ENCODE assay signal across 28 cellular contexts in genomic region chr11:17767301-17767885, GRCh38. TPM values are rescaled to one million over a fixed set of nuclear protein-coding genes. Genes with fewer than 3 reads are reported as not detected.
A peak's percentile ranks its signal among the peaks of the same experiment; 100 is the strongest.
DNase-seq lines count a peak whose midpoint lies in the region; ATAC-seq, FAIRE-seq and TF ChIP-seq lines count a peak whose summit lies in the region.
"Had no signal": no experiment of that assay in that cellular context is flagged by ENCODE, and none has a peak within 500 bp of the region (broad histone marks: within the 10 kb centered on the region; RNA-seq: fewer than 3 reads in every experiment).

No MANE protein-coding gene starts in this region.

- peak overlapping the region in 7 of 11 experiments; percentile 7 to 57 (median 31); a peak in 9 of 22 replicates for H3K9ac ChIP-seq in BLaER1 treated with 17β-estradiol and CSF1 and Interleukin-3, amounts not matched to agents 10 nM and 100 nM
- H3K9ac ChIP-seq in HepG2 (ENCODE audit: insufficient read depth, low read depth, low read length): no peak overlapping the region

- no peaks in the 10 kb centered on the region for H3K79me2 ChIP-seq in HepG2 (ENCODE audit: insufficient read depth, low read length)
- H3K79me2 ChIP-seq: hepatocyte had no signal

- H4K20me1 ChIP-seq in BLaER1 treated with 17β-estradiol and CSF1 and Interleukin-3, amounts not matched to agents 10 nM and 100 nM: no peaks in the 10 kb centered on the region
- no peaks in the 10 kb centered on the region for H4K20me1 ChIP-seq in HepG2 (ENCODE audit: insufficient read depth, low read length)

- TF ChIP-seq EP300 in HepG2 (IDR thresholded peaks at IDR 0.05; ENCODE audit: low read depth in 2 of 2, low read length in 2 of 2) (no peak), HepG2 (CRISPR knock-in tag; IDR thresholded peaks at IDR 0.05; ENCODE audit: borderline replicate concordance) (no peak)

- H3K27me3 ChIP-seq in A673 (replicated peaks; ENCODE audit: insufficient read depth, low read depth, low read length, poor library complexity) (no peaks in the 10 kb centered on the region), HepG2 (ENCODE audit: control insufficient read depth in 1 of 2, insufficient read depth in 2 of 2, low read length in 2 of 2) (peaks cover 0 to 4% of the 10 kb centered on the region in 2 experiments; a peak in 2 of 5 replicates), testis (no peaks in the 10 kb centered on the region)
- H3K27me3 ChIP-seq in BLaER1 treated with 17β-estradiol and CSF1 and Interleukin-3, amounts not matched to agents 10 nM and 100 nM: no peaks in the 10 kb centered on the region
- H3K27me3 ChIP-seq: hepatocyte had no signal

- peak; percentile 53 for DNase-seq in A673 (ENCODE audit: low spot score)
- DNase-seq in NCI-H69 (lab: John Stamatoyannopoulos, UW): peak; percentile 72
- no peak for DNase-seq in HepG2 (ENCODE audit: low spot score)
- no peak for DNase-seq in testis
- DNase-seq in osteocyte (ENCODE audit: extremely low spot score, unreplicated experiment): no peak
- DNase-seq: activated CD4-positive, alpha-beta T cell treated with anti-CD3 and anti-CD28 coated beads for 4 hours; CD8-positive, alpha-beta T cell; DMS79; foreskin fibroblast; immature natural killer cell; left ventricle myocardium inferior; NCI-H1048; NCI-H748 treated with DMSO at 0.1 percent for 48 hours; PC-9; sigmoid colon; T-helper 1 cell had no signal

- BruUV-seq in A673 (replicated peaks; lab: Mats Ljungman, UMichigan) (no TSS peak), HepG2 (replicated peaks; lab: Mats Ljungman, UMichigan) (no TSS peak)

- peak overlapping the region; percentile 3 to 79 (median 63); a peak in 17 of 22 replicates for H3K4me2 ChIP-seq in BLaER1 treated with 17β-estradiol and CSF1 and Interleukin-3, amounts not matched to agents 10 nM and 100 nM
- H3K4me2 ChIP-seq in HepG2 (ENCODE audit: low read depth, low read length): no peak overlapping the region
- H3K4me2 ChIP-seq: hepatocyte, PC-9 had no signal

- H3K27ac Mint-ChIP-seq in osteocyte (ENCODE audit: unreplicated experiment): no peak overlapping the region
- H3K27ac Mint-ChIP-seq: activated naive CD8-positive, alpha-beta T cell; CD8-positive, alpha-beta T cell; immature natural killer cell; mesothelial cell of epicardium; natural killer cell treated with Interleukin-12 subunit alpha and Interleukin-12 subunit beta and Interleukin-15 and Interleukin-18, amount 100 ng/mL, for 72 hours had no signal

- in situ Hi-C loops in HepG2 (cut with HindIII; ENCODE audit: extremely low pct_ligation_motif_present, low pct_unique_long_range_greater_than_20kb): no loop called here

- no peak overlapping the region for H3K4me3 Mint-ChIP-seq in osteocyte (ENCODE audit: unreplicated experiment)
- H3K4me3 Mint-ChIP-seq: activated naive CD8-positive, alpha-beta T cell; CD8-positive, alpha-beta T cell; immature natural killer cell; mesothelial cell of epicardium; natural killer cell treated with Interleukin-12 subunit alpha and Interleukin-12 subunit beta and Interleukin-15 and Interleukin-18, amount 100 ng/mL, for 72 hours had no signal

- H3K9me3 ChIP-seq in A673 (ENCODE audit: low read depth, low read length, poor library complexity, severe bottlenecking) (no peaks in the 10 kb centered on the region), HepG2 (ENCODE audit: low read length) (no peaks in the 10 kb centered on the region), testis (no peaks in the 10 kb centered on the region)
- no peaks in the 10 kb centered on the region for H3K9me3 ChIP-seq in BLaER1 treated with 17β-estradiol and CSF1 and Interleukin-3, amounts not matched to agents 10 nM and 100 nM (replicated peaks in 1 of 11)
- H3K9me3 ChIP-seq: left ventricle myocardium inferior, sigmoid colon had no signal

- no peak for TF ChIP-seq CTCF in A673 (conservative IDR thresholded peaks at IDR 0.05; ENCODE audit: low read depth, low read length)
- TF ChIP-seq CTCF in HepG2 (CRISPR knock-in tag; IDR thresholded peaks at IDR 0.05): no peak
- TF ChIP-seq CTCF in testis (IDR thresholded peaks at IDR 0.05): no peak
- TF ChIP-seq CTCF in osteocyte (IDR thresholded peaks at IDR 0.05): no peak

- no peak for TF ChIP-seq RAD21 in HepG2 (CRISPR knock-in tag; IDR thresholded peaks at IDR 0.05)

- no peak for TF ChIP-seq POLR2A in HepG2 (IDR thresholded peaks at IDR 0.05; ENCODE audit: insufficient read depth in 1 of 2, low read depth in 2 of 2, low read length in 2 of 2)
- TF ChIP-seq POLR2A in testis (IDR thresholded peaks at IDR 0.05): no peak

- ATAC-seq in HepG2: no peak
- no peak for ATAC-seq in HG02870 (IDR thresholded peaks at IDR 0.05; ENCODE audit: unreplicated experiment)
- ATAC-seq: CD8-positive, alpha-beta T cell; GM12878; natural killer cell treated with Interleukin-12 subunit alpha and Interleukin-12 subunit beta and Interleukin-15 and Interleukin-18, amount 100 ng/mL, for 72 hours had no signal

- H3K36me3 ChIP-seq in A673 (ENCODE audit: insufficient read depth, low read length, poor library complexity, severe bottlenecking) (no peaks in the 10 kb centered on the region), HepG2 (replicated peaks in 1 of 2; ENCODE audit: control insufficient read depth in 1 of 2, insufficient read depth in 2 of 2, low read length in 2 of 2) (no peaks in the 10 kb centered on the region), testis (ENCODE audit: low read depth, missing control alignments) (no peaks in the 10 kb centered on the region)
- no peaks in the 10 kb centered on the region for H3K36me3 ChIP-seq in BLaER1 treated with 17β-estradiol and CSF1 and Interleukin-3, amounts not matched to agents 10 nM and 100 nM
- H3K36me3 ChIP-seq: left ventricle myocardium inferior, sigmoid colon had no signal

- WGBS in HepG2 (ENCODE audit: low lambda C conversion rate): 62% methylated on average over 6 of the region's 7 CpGs
- WGBS in testis, 2 donors: 78 to 82% methylated on average over 7 of the region's 7 CpGs

- FAIRE-seq in HepG2 (lab: Jason Lieb, UNC): no peak
- FAIRE-seq: astrocyte, GM12878, TTC549 had no signal

- H3K36me3 Mint-ChIP-seq in osteocyte (ENCODE audit: unreplicated experiment): no peaks in the 10 kb centered on the region
- H3K36me3 Mint-ChIP-seq: activated naive CD8-positive, alpha-beta T cell; CD8-positive, alpha-beta T cell; immature natural killer cell; mesothelial cell of epicardium; natural killer cell treated with Interleukin-12 subunit alpha and Interleukin-12 subunit beta and Interleukin-15 and Interleukin-18, amount 100 ng/mL, for 72 hours had no signal

- no peaks in the 10 kb centered on the region for H3K27me3 Mint-ChIP-seq in osteocyte (ENCODE audit: unreplicated experiment)
- H3K27me3 Mint-ChIP-seq: activated naive CD8-positive, alpha-beta T cell; natural killer cell treated with Interleukin-12 subunit alpha and Interleukin-12 subunit beta and Interleukin-15 and Interleukin-18, amount 100 ng/mL, for 72 hours had no signal

- no peaks in the 10 kb centered on the region for H3K9me3 Mint-ChIP-seq in osteocyte (ENCODE audit: unreplicated experiment)
- H3K9me3 Mint-ChIP-seq: CD8-positive, alpha-beta T cell; immature natural killer cell; mesothelial cell of epicardium; natural killer cell treated with Interleukin-12 subunit alpha and Interleukin-12 subunit beta and Interleukin-15 and Interleukin-18, amount 100 ng/mL, for 72 hours had no signal

- CTCF ChIA-PET in A673 (lab: Charles Lee) (interaction anchor here (1.0 to 1.1 kb wide), 2 partner anchors 206 to 210 kb away, joined by 4 to 7 read pairs; no protein-coding TSS in a partner anchor), HepG2 (lab: Yijun Ruan, JAX; ENCODE audit: low intra/inter-chr PET ratio, low total read pairs) (no interaction called here)

- intact Hi-C loops in A673 (cut with micrococcal nuclease; ENCODE audit: unreplicated experiment): loop anchor here (5.0 kb wide), 1 partner anchor 75 kb away; no protein-coding TSS in a partner anchor
- intact Hi-C loops in HepG2 (cut with micrococcal nuclease; ENCODE audit: unreplicated experiment): loop anchor here (10.0 kb wide), 1 partner anchor 337 kb away; the partner anchor contains the start of gene SAAL1
- intact Hi-C loops in testis (cut with DNase I; ENCODE audit: low total_unique reads): no loop called here

- H3K27ac ChIP-seq in A673 (ENCODE audit: low read depth, low read length, poor library complexity, severe bottlenecking): no peak overlapping the region
- H3K27ac ChIP-seq in BLaER1 treated with 17β-estradiol and CSF1 and Interleukin-3, amounts not matched to agents 10 nM and 100 nM: peak overlapping the region in 6 of 11 experiments; percentile 25 to 48 (median 30); a peak in 8 of 22 replicates
- H3K27ac ChIP-seq in HepG2 (ENCODE audit: extremely low read length, insufficient read depth, low read length): no peak overlapping the region
- no peak overlapping the region for H3K27ac ChIP-seq in testis
- H3K27ac ChIP-seq: hepatocyte, left ventricle myocardium inferior, PC-9, sigmoid colon had no signal

- H3K4me3 ChIP-seq in A673 (ENCODE audit: low read depth, low read length, poor library complexity, severe bottlenecking): no peak overlapping the region
- H3K4me3 ChIP-seq in BLaER1 treated with 17β-estradiol and CSF1 and Interleukin-3, amounts not matched to agents 10 nM and 100 nM: no peak overlapping the region
- H3K4me3 ChIP-seq in HepG2 (replicated peaks in 1 of 3; ENCODE audit: insufficient read depth in 1 of 3, low read depth in 2 of 3, low read length in 3 of 3): no peak overlapping the region
- no peak overlapping the region for H3K4me3 ChIP-seq in testis
- H3K4me3 ChIP-seq: GM12878, hepatocyte, left ventricle myocardium inferior, PC-9, sigmoid colon had no signal

- no peak overlapping the region for H2AFZ ChIP-seq in HepG2 (ENCODE audit: low read length)
- H2AFZ ChIP-seq: hepatocyte, PC-9 had no signal

- no peaks in the 10 kb centered on the region for H3K4me1 Mint-ChIP-seq in osteocyte (ENCODE audit: unreplicated experiment)
- H3K4me1 Mint-ChIP-seq: immature natural killer cell, mesothelial cell of epicardium had no signal

- POLR2A ChIA-PET in A673 (lab: Charles Lee; ENCODE audit: low non-redundant PET) (no interaction called here), HepG2 (lab: Yijun Ruan, JAX) (no interaction called here)

- H3K4me1 ChIP-seq in A673 (ENCODE audit: insufficient read depth, low read length, poor library complexity, severe bottlenecking): no peaks in the 10 kb centered on the region
- peaks cover 0 to 49% (median 27%) of the 10 kb centered on the region in 10 experiments; a peak in 18 of 20 replicates for H3K4me1 ChIP-seq in BLaER1 treated with 17β-estradiol and CSF1 and Interleukin-3, amounts not matched to agents 10 nM and 100 nM
- peaks cover 27% of the 10 kb centered on the region for H3K4me1 ChIP-seq in HepG2 (ENCODE audit: insufficient read depth, low read length)
- H3K4me1 ChIP-seq in testis: no peaks in the 10 kb centered on the region
- H3K4me1 ChIP-seq: left ventricle myocardium inferior, sigmoid colon had no signal

RNA-seq across cellular contexts. Expression of gene KCNC1, which starts 32.8 kb away (rescaled TPM):
- total RNA-seq in A673 (2021) (0.09 and 0.13 TPM in 2 replicates), HepG2 (2016; rRNA removed; fragmentation: Illumina TruSeq; extraction: Trizol) (0.03 and 0.04 TPM in 2 replicates), testis (1 to 10 TPM; 3.3 to 5.8 TPM), osteocyte (not detected in 2 replicates)
- total RNA-seq in HepG2 (2016; cell fraction: cytosol; rRNA removed; fragmentation: Illumina TruSeq; extraction: Trizol; ENCODE audit: low read depth): not detected in 2 replicates
- total RNA-seq in HepG2 (2016; cell fraction: insoluble cytoplasmic fraction; rRNA removed; fragmentation: Illumina TruSeq; extraction: Trizol): 0.04 and 0.06 TPM in 2 replicates
- total RNA-seq in HepG2 (2016; cell fraction: membrane; rRNA removed; fragmentation: Illumina TruSeq; extraction: Trizol): 0.03 and 0.10 TPM in 2 replicates
- total RNA-seq in HepG2 (2016; cell fraction: nucleus; rRNA removed; fragmentation: Illumina TruSeq; extraction: Trizol): 0.34 and 0.38 TPM in 2 replicates
- polyA plus RNA-seq in HepG2 (2011; rRNA removed) (0.01 TPM in 1 of 2 replicates, not detected in the other), testis (ENCODE audit: insufficient read depth, low read depth, low replicate concordance) (5.2 TPM)
- not detected in 2 replicates for polyA plus RNA-seq in HepG2 (2011; cell fraction: cytosol; rRNA removed)
- 0.16 and 0.19 TPM in 2 replicates for polyA plus RNA-seq in HepG2 (2011; cell fraction: nucleus; rRNA removed)
- 0.11 and 0.51 TPM in 2 replicates for polyA plus RNA-seq in HepG2 (2012)
- polyA plus RNA-seq in HepG2 (2016; cell fraction: cytosol; fragmentation: Illumina TruSeq; extraction: Trizol; ENCODE audit: low read depth): 0.02 TPM in 1 of 2 replicates, not detected in the other
- polyA plus RNA-seq in HepG2 (2016; cell fraction: insoluble cytoplasmic fraction; fragmentation: Illumina TruSeq; extraction: Trizol; ENCODE audit: low read depth): 0.07 TPM in 1 of 2 replicates, not detected in the other
- 0.02 TPM in 1 of 2 replicates, not detected in the other for polyA plus RNA-seq in HepG2 (2016; cell fraction: membrane; fragmentation: Illumina TruSeq; extraction: Trizol; ENCODE audit: low read depth)
- polyA plus RNA-seq in HepG2 (2016; cell fraction: nucleus; fragmentation: Illumina TruSeq; extraction: Trizol; ENCODE audit: insufficient read depth, low read depth): 0.36 and 0.99 TPM in 2 replicates
- polyA minus RNA-seq in HepG2 (2011; rRNA and poly(A)+ RNA removed; ENCODE audit: low replicate concordance): not detected in 2 replicates
- not detected in 2 replicates for polyA minus RNA-seq in HepG2 (2011; cell fraction: cytosol; rRNA and poly(A)+ RNA removed)
- 0.39 and 0.50 TPM in 2 replicates for polyA minus RNA-seq in HepG2 (2011; cell fraction: nucleus; rRNA and poly(A)+ RNA removed)
- total RNA-seq: CD8-positive, alpha-beta T cell; GM12878; left ventricle myocardium inferior; natural killer cell treated with Interleukin-12 subunit alpha and Interleukin-12 subunit beta and Interleukin-15 and Interleukin-18, amount 100 ng/mL, for 72 hours; PC-9; subcutaneous adipose tissue had no signal

RNA-seq across cellular contexts. Expression of gene MYOD1, which starts 48.0 kb away (rescaled TPM):
- total RNA-seq in A673 (2021) (not detected in 2 replicates), HepG2 (2016; rRNA removed; fragmentation: Illumina TruSeq; extraction: Trizol) (not detected in 2 replicates), testis (1 to 10 TPM; 1.4 to 1.6 TPM), osteocyte (not detected in 2 replicates)
- total RNA-seq in HepG2 (2016; cell fraction: cytosol; rRNA removed; fragmentation: Illumina TruSeq; extraction: Trizol; ENCODE audit: low read depth): not detected in 2 replicates
- not detected in 2 replicates for total RNA-seq in HepG2 (2016; cell fraction: insoluble cytoplasmic fraction; rRNA removed; fragmentation: Illumina TruSeq; extraction: Trizol)
- not detected in 2 replicates for total RNA-seq in HepG2 (2016; cell fraction: membrane; rRNA removed; fragmentation: Illumina TruSeq; extraction: Trizol)
- total RNA-seq in HepG2 (2016; cell fraction: nucleus; rRNA removed; fragmentation: Illumina TruSeq; extraction: Trizol): not detected in 2 replicates
- polyA plus RNA-seq in HepG2 (2011; rRNA removed) (not detected in 2 replicates), testis (ENCODE audit: insufficient read depth, low read depth, low replicate concordance) (0.69 TPM)
- polyA plus RNA-seq in HepG2 (2011; cell fraction: cytosol; rRNA removed): not detected in 2 replicates
- not detected in 2 replicates for polyA plus RNA-seq in HepG2 (2011; cell fraction: nucleus; rRNA removed)
- polyA plus RNA-seq in HepG2 (2012): not detected in 2 replicates
- not detected in 2 replicates for polyA plus RNA-seq in HepG2 (2016; cell fraction: cytosol; fragmentation: Illumina TruSeq; extraction: Trizol; ENCODE audit: low read depth)
- not detected in 2 replicates for polyA plus RNA-seq in HepG2 (2016; cell fraction: insoluble cytoplasmic fraction; fragmentation: Illumina TruSeq; extraction: Trizol; ENCODE audit: low read depth)
- not detected in 2 replicates for polyA plus RNA-seq in HepG2 (2016; cell fraction: membrane; fragmentation: Illumina TruSeq; extraction: Trizol; ENCODE audit: low read depth)
- not detected in 2 replicates for polyA plus RNA-seq in HepG2 (2016; cell fraction: nucleus; fragmentation: Illumina TruSeq; extraction: Trizol; ENCODE audit: insufficient read depth, low read depth)
- not detected in 2 replicates for polyA minus RNA-seq in HepG2 (2011; rRNA and poly(A)+ RNA removed; ENCODE audit: low replicate concordance)
- polyA minus RNA-seq in HepG2 (2011; cell fraction: cytosol; rRNA and poly(A)+ RNA removed): not detected in 2 replicates
- polyA minus RNA-seq in HepG2 (2011; cell fraction: nucleus; rRNA and poly(A)+ RNA removed): not detected in 2 replicates
- total RNA-seq: astrocyte; CD8-positive, alpha-beta T cell; GM12878; hepatocyte; HT1080; left ventricle myocardium inferior; mesothelial cell of epicardium; natural killer cell treated with Interleukin-12 subunit alpha and Interleukin-12 subunit beta and Interleukin-15 and Interleukin-18, amount 100 ng/mL, for 72 hours; PC-9; sigmoid colon; subcutaneous adipose tissue had no signal
- polyA plus RNA-seq: GM12878, hepatocyte, immature natural killer cell, sigmoid colon, urinary bladder had no signal

Comparison
In these comparisons a context has a peak if more than half of its experiments do, and no peak if none do; other contexts are left out.
1. DNase-seq: peak in A673 (single experiment) and NCI-H69 (single experiment); none in HepG2 (single experiment), testis (single experiment) and osteocyte (single experiment).
2. H3K27ac ChIP-seq: peak in BLaER1 treated with 17β-estradiol and CSF1 and Interleukin-3, amounts not matched to agents 10 nM and 100 nM (6 of 11); none in A673 (single experiment), HepG2 (single experiment) and testis (0 of 2).